Comparison of ENCODE assay signal across 29 cellular contexts in genomic region chr7:47803846-47804245, GRCh38.
A peak's percentile ranks its signal among the peaks of the same experiment; 100 is the strongest.
DNase-seq lines count a peak whose midpoint lies in the region; TF ChIP-seq lines count a peak whose summit lies in the region.
"Had no signal": no experiment of that assay in that cellular context is flagged by ENCODE, and none has a peak within 500 bp of the region (broad histone marks: within the 10 kb centered on the region; RNA-seq: fewer than 3 reads in every experiment).

No MANE protein-coding gene starts in this region.

- H3K9me3 ChIP-seq in CD8-positive, alpha-beta memory T cell (ENCODE audit: low read length), result no peaks in the 10 kb centered on the region
- H3K9me3 ChIP-seq: left ventricle myocardium inferior, MG63, ovary, transverse colon had no signal

- no peaks in the 10 kb centered on the region for H3K27me3 Mint-ChIP-seq in progenitor cell of endocrine pancreas
- H3K27me3 Mint-ChIP-seq in CD8-positive, alpha-beta memory T cell, result peaks cover 0 to 3% of the 10 kb centered on the region in 2 donors
- H3K27me3 Mint-ChIP-seq: activated naive CD8-positive, alpha-beta T cell treated with anti-CD3 and anti-CD28 coated beads, Interleukin-2, amount 50 U/mL, for 24 hours had no signal

- H3K4me1 Mint-ChIP-seq in progenitor cell of endocrine pancreas (ENCODE audit: low read depth), result peaks cover 42% of the 10 kb centered on the region
- H3K4me1 Mint-ChIP-seq in CD8-positive, alpha-beta memory T cell, result no peaks in the 10 kb centered on the region
- H3K4me1 Mint-ChIP-seq: activated CD8-positive, alpha-beta memory T cell treated with anti-CD3 and anti-CD28 coated beads, Interleukin-2, amount 10 ng/mL, durations not matched to agents 7 days and 5 days; activated naive CD8-positive, alpha-beta T cell treated with anti-CD3 and anti-CD28 coated beads, Interleukin-2, amount 50 U/mL, for 24 hours; stimulated activated effector memory CD8-positive, alpha-beta T cell treated with anti-CD3 and anti-CD28 coated beads, Interleukin-12 subunit alpha, Interleukin-12 subunit beta, amount 100 ng/mL, for 72 hours had no signal

- H3K4me1 ChIP-seq in CD8-positive, alpha-beta memory T cell (ENCODE audit: insufficient read depth, low read length), result no peaks in the 10 kb centered on the region

- H3K9me3 Mint-ChIP-seq in progenitor cell of endocrine pancreas (ENCODE audit: low read depth), result no peaks in the 10 kb centered on the region
- no peaks in the 10 kb centered on the region for H3K9me3 Mint-ChIP-seq in CD8-positive, alpha-beta memory T cell
- H3K9me3 Mint-ChIP-seq: activated naive CD8-positive, alpha-beta T cell treated with anti-CD3 and anti-CD28 coated beads, Interleukin-2, amount 50 U/mL, for 24 hours; activated T-cell treated with anti-CD3 and anti-CD28 coated beads, Interleukin-2, amount 50 U/mL, for 4 hours; CD14-positive monocyte; effector memory CD8-positive, alpha-beta T cell; stimulated activated effector memory CD8-positive, alpha-beta T cell treated with anti-CD3 and anti-CD28 coated beads, Interleukin-12 subunit alpha, Interleukin-12 subunit beta, amount 100 ng/mL, for 72 hours had no signal

- POLR2A ChIA-PET in CD8-positive, alpha-beta memory T cell (lab: Charles Lee), result no interaction called here

- H3K27ac ChIP-seq in coronary artery, result no peak overlapping the region
- H3K27ac ChIP-seq in CD8-positive, alpha-beta memory T cell (ENCODE audit: low read depth, low read length), result no peak overlapping the region
- H3K27ac ChIP-seq: left ventricle myocardium inferior, ovary, transverse colon had no signal

- H3K27ac Mint-ChIP-seq in progenitor cell of endocrine pancreas, result peak overlapping the region; percentile 50
- no peak overlapping the region for H3K27ac Mint-ChIP-seq in CD8-positive, alpha-beta memory T cell
- H3K27ac Mint-ChIP-seq: activated CD8-positive, alpha-beta memory T cell treated with anti-CD3 and anti-CD28 coated beads, Interleukin-2, amount 10 ng/mL, durations not matched to agents 7 days and 5 days; activated naive CD8-positive, alpha-beta T cell treated with anti-CD3 and anti-CD28 coated beads, Interleukin-2, amount 50 U/mL, for 24 hours; CD14-positive monocyte; effector memory CD8-positive, alpha-beta T cell; stimulated activated effector memory CD8-positive, alpha-beta T cell treated with anti-CD3 and anti-CD28 coated beads, Interleukin-12 subunit alpha, Interleukin-12 subunit beta, amount 100 ng/mL, for 72 hours had no signal

- no peaks in the 10 kb centered on the region for H3K36me3 ChIP-seq in CD8-positive, alpha-beta memory T cell (ENCODE audit: insufficient read depth, low read length)
- H3K36me3 ChIP-seq: left ventricle myocardium inferior, MG63, ovary, transverse colon had no signal

- no peak for TF ChIP-seq CTCF in progenitor cell of endocrine pancreas (IDR thresholded peaks at IDR 0.05; ENCODE audit: unreplicated experiment)
- no peak for TF ChIP-seq CTCF in coronary artery (IDR thresholded peaks at IDR 0.05)

- H3K36me3 Mint-ChIP-seq in progenitor cell of endocrine pancreas (ENCODE audit: insufficient read depth), result no peaks in the 10 kb centered on the region
- H3K36me3 Mint-ChIP-seq in CD8-positive, alpha-beta memory T cell, result no peaks in the 10 kb centered on the region
- H3K36me3 Mint-ChIP-seq: activated CD8-positive, alpha-beta memory T cell treated with anti-CD3 and anti-CD28 coated beads, Interleukin-2, amount 10 ng/mL, durations not matched to agents 7 days and 5 days; CD14-positive monocyte; stimulated activated effector memory CD8-positive, alpha-beta T cell treated with anti-CD3 and anti-CD28 coated beads, Interleukin-12 subunit alpha, Interleukin-12 subunit beta, amount 100 ng/mL, for 72 hours had no signal

- peak in 2 of 3 experiments; percentile 20 to 73 for DNase-seq in NCI-H1417 (lab: John Stamatoyannopoulos, UW)
- no peak for DNase-seq in NCI-H1417 treated with DMSO at 0.1 percent for 48 hours (lab: John Stamatoyannopoulos, UW)
- DNase-seq in NCI-H1092 treated with DMSO at 0.1 percent for 48 hours (lab: John Stamatoyannopoulos, UW), result peak; percentile 93
- DNase-seq in NCI-H774 (lab: John Stamatoyannopoulos, UW), result peak; percentile 58
- no peak for DNase-seq in progenitor cell of endocrine pancreas (ENCODE audit: low spot score, unreplicated experiment)
- no peak for DNase-seq in coronary artery (ENCODE audit: low spot score)
- DNase-seq in activated CD4-positive, alpha-beta T cell treated with anti-CD3 and anti-CD28 coated beads for 48 hours, result no peak
- no peak for DNase-seq in CD8-positive, alpha-beta memory T cell
- DNase-seq: 8988T; activated CD4-positive, alpha-beta T cell treated with anti-CD3 and anti-CD28 coated beads, Interleukin-2, amount 50 U/mL, for 4 hours; activated CD8-positive, alpha-beta memory T cell treated with anti-CD3 and anti-CD28 coated beads, Interleukin-2, amount 10 ng/mL, durations not matched to agents 7 days and 5 days; activated naive CD8-positive, alpha-beta T cell treated with anti-CD3 and anti-CD28 coated beads, Interleukin-2, amount 50 U/mL, for 24 hours; activated T-cell treated with anti-CD3 and anti-CD28 coated beads, Interleukin-2, amount 50 U/mL, for 4 hours; cortex of kidney; effector memory CD8-positive, alpha-beta T cell; erythroblast; glutamatergic neuron; KBM-7; left ventricle myocardium inferior; mesenchymal stem cell; MG63; NCI-H1436 treated with DMSO at 0.1 percent for 48 hours; NK-92 treated with Interleukin-12 subunit alpha and Interleukin-12 subunit beta, amount 100 ng/mL, for 24 hours; ovary; PC-9; T-helper 2 cell; transverse colon had no signal

- no peaks in the 10 kb centered on the region for H3K27me3 ChIP-seq in CD8-positive, alpha-beta memory T cell (ENCODE audit: insufficient read depth, low read length, poor library complexity, severe bottlenecking)
- H3K27me3 ChIP-seq: MG63, ovary, transverse colon had no signal

- H3K4me3 Mint-ChIP-seq in progenitor cell of endocrine pancreas (ENCODE audit: low read depth), result peak overlapping the region; percentile 37
- no peak overlapping the region for H3K4me3 Mint-ChIP-seq in CD8-positive, alpha-beta memory T cell
- H3K4me3 Mint-ChIP-seq: activated CD8-positive, alpha-beta memory T cell treated with anti-CD3 and anti-CD28 coated beads, Interleukin-2, amount 10 ng/mL, durations not matched to agents 7 days and 5 days; activated naive CD8-positive, alpha-beta T cell treated with anti-CD3 and anti-CD28 coated beads, Interleukin-2, amount 50 U/mL, for 24 hours; activated T-cell treated with anti-CD3 and anti-CD28 coated beads, Interleukin-2, amount 50 U/mL, for 4 hours; CD14-positive monocyte; effector memory CD8-positive, alpha-beta T cell; stimulated activated effector memory CD8-positive, alpha-beta T cell treated with anti-CD3 and anti-CD28 coated beads, Interleukin-12 subunit alpha, Interleukin-12 subunit beta, amount 100 ng/mL, for 72 hours had no signal

- no peak overlapping the region for H3K4me3 ChIP-seq in coronary artery
- no peak overlapping the region for H3K4me3 ChIP-seq in CD8-positive, alpha-beta memory T cell (ENCODE audit: low read length)
- H3K4me3 ChIP-seq: left ventricle myocardium inferior, MG63, ovary, PC-9, transverse colon had no signal

- CTCF ChIA-PET in CD8-positive, alpha-beta memory T cell (lab: Charles Lee), result no interaction called here

Comparison
In these comparisons a context has a peak if more than half of its experiments do, and no peak if none do; other contexts are left out.
1. DNase-seq: peak in NCI-H1417 (2 of 3), NCI-H1092 treated with DMSO at 0.1 percent for 48 hours (single experiment) and NCI-H774 (single experiment); none in NCI-H1417 treated with DMSO at 0.1 percent for 48 hours (single experiment), progenitor cell of endocrine pancreas (single experiment), coronary artery (single experiment), activated CD4-positive, alpha-beta T cell treated with anti-CD3 and anti-CD28 coated beads for 48 hours (single experiment) and CD8-positive, alpha-beta memory T cell (0 of 5).